ENCODE assay signal across 8 cellular contexts in genomic region chr2:7725132-7725849, GRCh38.
A peak's percentile ranks its signal among the peaks of the same experiment; 100 is the strongest.
DNase-seq lines count a peak whose midpoint lies in the region; ATAC-seq, FAIRE-seq and TF ChIP-seq lines count a peak whose summit lies in the region.

No MANE protein-coding gene starts in this region.

- TF ChIP-seq CTCF in AG10803 (conservative IDR thresholded peaks at IDR 0.05; ENCODE audit: low read length), result peak; percentile 18; the same call in 1 of the 2 replicates
- peak; percentile 19 for TF ChIP-seq CTCF in liver (IDR thresholded peaks at IDR 0.05; ENCODE audit: low read depth, low read length, missing input control)
- peak in 3 of 7 experiments; percentile 11 to 30 (median 16) for TF ChIP-seq CTCF in body of pancreas (IDR thresholded peaks at IDR 0.05)

- intact Hi-C loops in body of pancreas (cut with DNase I), result no loop called here

- DNase-seq in AG10803 (ENCODE audit: low read depth), result peak; percentile 39
- no peak for DNase-seq in GM18507 (ENCODE audit: extremely low spot score, insufficient read length, low read depth)
- peak; percentile 20 for DNase-seq in activated gamma-delta T cell treated with anti-CD3 and anti-CD28 coated beads, Interleukin-2, amount 50 U/mL, for 16 hours (ENCODE audit: low read depth)
- no peak for DNase-seq in GDM1 (lab: John Stamatoyannopoulos, UW)
- no peak for DNase-seq in stimulated activated CD4-positive, alpha-beta T cell treated with anti-CD3 and anti-CD28 coated beads, Interleukin-4, amount 100 ng/mL, for 4 hours
- DNase-seq in NCI-H510A (lab: John Stamatoyannopoulos, UW), result no peak
- DNase-seq in body of pancreas, result no peak

- 49% methylated on average over 10 of the region's 10 CpGs for WGBS in liver
- 39 to 41% methylated on average over 10 of the region's 10 CpGs for WGBS in body of pancreas, 2 donors

- H3K27me3 ChIP-seq in liver (ENCODE audit: control insufficient read depth in 4 of 4, insufficient read depth in 4 of 4, low read length in 3 of 4) (no peaks in the 10 kb centered on the region), body of pancreas (no peaks in the 10 kb centered on the region)

- FAIRE-seq in GM18507 (lab: Jason Lieb, UNC), result peak; percentile 70

- peak; percentile 69 to 70 for TF ChIP-seq RAD21 in liver (IDR thresholded peaks at IDR 0.05)

- H3K9me3 ChIP-seq in liver (ENCODE audit: control insufficient read depth in 4 of 4, low read length in 3 of 4) (no peaks in the 10 kb centered on the region), body of pancreas (no peaks in the 10 kb centered on the region)

- H3K9ac ChIP-seq in liver (ENCODE audit: low read depth in 1 of 2, low read length in 2 of 2), result no peak overlapping the region

- H3K4me1 ChIP-seq in liver (ENCODE audit: control insufficient read depth in 4 of 4, insufficient read depth in 4 of 4, low read length in 3 of 4) (no peaks in the 10 kb centered on the region), body of pancreas (peaks cover 11% of the 10 kb centered on the region)

- ATAC-seq in body of pancreas, result no peak

- H3K27ac ChIP-seq in liver (ENCODE audit: low read depth in 1 of 2, low read length in 2 of 2), result no peak overlapping the region
- no peak overlapping the region for H3K27ac ChIP-seq in body of pancreas

- peak in 1 of 3 donors; percentile 10 for TF ChIP-seq POLR2A in body of pancreas (IDR thresholded peaks at IDR 0.05)

- no peaks in the 10 kb centered on the region for H3K36me3 ChIP-seq in liver (ENCODE audit: control insufficient read depth in 4 of 4, insufficient read depth in 3 of 4, low read depth in 1 of 4, low read length in 3 of 4)
- no peaks in the 10 kb centered on the region for H3K36me3 ChIP-seq in body of pancreas (replicated peaks in 1 of 2; ENCODE audit: insufficient read depth in 1 of 2, low read depth in 2 of 2)

- H3K4me3 ChIP-seq in AG10803 (ENCODE audit: low read length), result no peak overlapping the region
- H3K4me3 ChIP-seq in liver (ENCODE audit: low read depth in 1 of 3, low read length in 3 of 3), result no peak overlapping the region
- H3K4me3 ChIP-seq in body of pancreas, result no peak overlapping the region

TF ChIP-seq in liver, 16 proteins besides CTCF, POLR2A, EP300 and RAD21:
- TF ChIP-seq HNF4G (IDR thresholded peaks at IDR 0.05) (no peak), MAX (IDR thresholded peaks at IDR 0.05) (no peak)

Comparison
In these comparisons a context has a peak if more than half of its experiments do, and no peak if none do; other contexts are left out.
1. DNase-seq: peak in AG10803 (single experiment) and activated gamma-delta T cell treated with anti-CD3 and anti-CD28 coated beads, Interleukin-2, amount 50 U/mL, for 16 hours (single experiment); none in GM18507 (single experiment), GDM1 (single experiment), stimulated activated CD4-positive, alpha-beta T cell treated with anti-CD3 and anti-CD28 coated beads, Interleukin-4, amount 100 ng/mL, for 4 hours (0 of 2), NCI-H510A (single experiment) and body of pancreas (0 of 4).